Comparison of ENCODE assay signal across 20 cellular contexts in the genomic region with DNA sequence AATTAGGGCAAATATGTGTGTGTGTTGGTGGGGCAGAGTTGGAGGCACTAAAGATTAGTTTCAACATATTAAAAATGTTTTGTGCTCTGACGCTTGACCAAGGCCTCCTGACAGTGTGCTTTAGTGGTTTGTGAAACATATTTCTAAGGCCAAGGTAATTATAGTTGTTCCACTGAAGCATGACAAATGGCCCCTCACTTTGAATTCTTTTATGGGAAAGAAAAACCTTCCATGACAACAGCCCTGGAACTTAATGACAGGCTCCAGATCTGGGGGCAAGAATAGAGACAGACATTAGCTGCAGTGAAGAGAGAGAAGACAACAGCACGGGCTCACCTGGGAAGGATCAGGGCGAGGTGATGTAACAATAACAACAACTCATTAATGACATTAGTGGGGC.
DNase-seq lines count a peak whose midpoint lies in the region; ATAC-seq, FAIRE-seq and TF ChIP-seq lines count a peak whose summit lies in the region.
"Had no signal": no experiment of that assay in that cellular context is flagged by ENCODE, and none has a peak within 500 bp of the region (broad histone marks: within the 10 kb centered on the region; RNA-seq: fewer than 3 reads in every experiment).

No MANE protein-coding gene starts in this region.

- peak; percentile 25 for DNase-seq in NCI-H510A treated with DMSO at 0.1 percent for 48 hours (lab: John Stamatoyannopoulos, UW)
- no peak for DNase-seq in NCI-H510A (lab: John Stamatoyannopoulos, UW)
- DNase-seq in NCI-H526 treated with DMSO at 0.1 percent for 48 hours (lab: John Stamatoyannopoulos, UW) = peak; percentile 86
- no peak for DNase-seq in keratinocyte (ENCODE audit: low read depth, low spot score)
- no peak for DNase-seq in globus pallidus (ENCODE audit: low spot score)
- no peak for DNase-seq in NCI-H1694 treated with DMSO at 0.1 percent for 48 hours (lab: John Stamatoyannopoulos, UW)
- no peak for DNase-seq in putamen (ENCODE audit: low spot score)
- DNase-seq: activated CD8-positive, alpha-beta T cell treated with anti-CD3 and anti-CD28 coated beads for 36 hours; activated naive CD4-positive, alpha-beta T cell treated with anti-CD3 and anti-CD28 coated beads, Interleukin-2, amount 10 ng/mL, durations not matched to agents 7 days and 5 days; activated T-cell treated with anti-CD3 and anti-CD28 coated beads, Interleukin-2, amount 50 U/mL, for 4 hours; aorta; C1 segment of cervical spinal cord; DMS53; effector memory CD8-positive, alpha-beta T cell; GM23248; heart left ventricle; NCI-H2171 treated with DMSO at 0.1 percent for 48 hours; T-helper 17 cell; WERI-Rb-1 had no signal

- no peak for FAIRE-seq in keratinocyte (lab: Jason Lieb, UNC)

- no peak for ATAC-seq in GM18858 (IDR thresholded peaks at IDR 0.05; ENCODE audit: unreplicated experiment)
- ATAC-seq: activated CD8-positive, alpha-beta T cell treated with anti-CD3 and anti-CD28 coated beads for 36 hours; activated T-cell treated with anti-CD3 and anti-CD28 coated beads, Interleukin-2, amount 50 U/mL, for 4 hours; effector memory CD8-positive, alpha-beta T cell; heart left ventricle; T-helper 17 cell had no signal

- dilution Hi-C loops in keratinocyte (cut with MboI; ENCODE audit: extremely low pct_ligation_motif_present, low sequenced_read_pairs) = no loop called here

- no peaks in the 10 kb centered on the region for H3K36me3 ChIP-seq in keratinocyte (ENCODE audit: control insufficient read depth in 2 of 2, extremely low read depth in 1 of 2, insufficient read depth in 2 of 2, low read length in 2 of 2)
- H3K36me3 ChIP-seq: WERI-Rb-1 had no signal

- no peak overlapping the region for H2AFZ ChIP-seq in keratinocyte (ENCODE audit: control insufficient read depth, low read length)
- H2AFZ ChIP-seq: GM23248 had no signal

- no peaks in the 10 kb centered on the region for H3K27me3 ChIP-seq in keratinocyte (ENCODE audit: control insufficient read depth, extremely low read depth, insufficient read depth, low read length)
- H3K27me3 ChIP-seq: heart left ventricle had no signal

- H3K4me3 ChIP-seq in keratinocyte (ENCODE audit: control insufficient read depth in 2 of 3, extremely low read depth in 1 of 3, insufficient read depth in 2 of 3, low read depth in 1 of 3, low read length in 3 of 3) = no peak overlapping the region
- H3K4me3 ChIP-seq: GM23248, heart left ventricle had no signal

- peak overlapping the region; percentile 7 for H3K4me2 ChIP-seq in keratinocyte (ENCODE audit: control insufficient read depth, extremely low read depth, insufficient read depth, low read depth, low read length)

- H3K27ac ChIP-seq in keratinocyte (ENCODE audit: control insufficient read depth, insufficient read depth, low read length) = no peak overlapping the region
- H3K27ac ChIP-seq: GM23248, heart left ventricle, WERI-Rb-1 had no signal

- no peak overlapping the region for H3K9ac ChIP-seq in keratinocyte (ENCODE audit: control insufficient read depth, extremely low read depth, insufficient read depth, low read length)
- H3K9ac ChIP-seq: GM23248 had no signal

- no peaks in the 10 kb centered on the region for H3K79me2 ChIP-seq in keratinocyte (ENCODE audit: control insufficient read depth, insufficient read depth, low read length)

- H3K4me1 ChIP-seq in keratinocyte (ENCODE audit: control insufficient read depth, extremely low read depth, insufficient read depth, low read length) = peaks cover 28% of the 10 kb centered on the region

- H3K9me3 ChIP-seq in keratinocyte (ENCODE audit: control insufficient read depth, low read depth, low read length) = no peaks in the 10 kb centered on the region
- H3K9me3 ChIP-seq: heart left ventricle had no signal

- H3K9me1 ChIP-seq in keratinocyte (ENCODE audit: control insufficient read depth, extremely low read depth, insufficient read depth, low read length) = no peaks in the 10 kb centered on the region

- no peak for TF ChIP-seq CTCF in keratinocyte (optimal IDR thresholded peaks at IDR 0.05 in 1 of 3, IDR thresholded peaks at IDR 0.05 in 1 of 3, conservative IDR thresholded peaks at IDR 0.05 in 1 of 3; ENCODE audit: extremely low read depth in 1 of 3, insufficient read depth in 2 of 3, low read length in 3 of 3)

- no peaks in the 10 kb centered on the region for H4K20me1 ChIP-seq in keratinocyte (ENCODE audit: control insufficient read depth, extremely low read depth, insufficient read depth, low read length)

Comparison
In these comparisons a context has a peak if more than half of its experiments do, and no peak if none do; other contexts are left out.
1. DNase-seq: peak in NCI-H510A treated with DMSO at 0.1 percent for 48 hours (single experiment) and NCI-H526 treated with DMSO at 0.1 percent for 48 hours (single experiment); none in NCI-H510A (single experiment), keratinocyte (single experiment), globus pallidus (single experiment), NCI-H1694 treated with DMSO at 0.1 percent for 48 hours (single experiment) and putamen (single experiment).